In the genomic region with DNA sequence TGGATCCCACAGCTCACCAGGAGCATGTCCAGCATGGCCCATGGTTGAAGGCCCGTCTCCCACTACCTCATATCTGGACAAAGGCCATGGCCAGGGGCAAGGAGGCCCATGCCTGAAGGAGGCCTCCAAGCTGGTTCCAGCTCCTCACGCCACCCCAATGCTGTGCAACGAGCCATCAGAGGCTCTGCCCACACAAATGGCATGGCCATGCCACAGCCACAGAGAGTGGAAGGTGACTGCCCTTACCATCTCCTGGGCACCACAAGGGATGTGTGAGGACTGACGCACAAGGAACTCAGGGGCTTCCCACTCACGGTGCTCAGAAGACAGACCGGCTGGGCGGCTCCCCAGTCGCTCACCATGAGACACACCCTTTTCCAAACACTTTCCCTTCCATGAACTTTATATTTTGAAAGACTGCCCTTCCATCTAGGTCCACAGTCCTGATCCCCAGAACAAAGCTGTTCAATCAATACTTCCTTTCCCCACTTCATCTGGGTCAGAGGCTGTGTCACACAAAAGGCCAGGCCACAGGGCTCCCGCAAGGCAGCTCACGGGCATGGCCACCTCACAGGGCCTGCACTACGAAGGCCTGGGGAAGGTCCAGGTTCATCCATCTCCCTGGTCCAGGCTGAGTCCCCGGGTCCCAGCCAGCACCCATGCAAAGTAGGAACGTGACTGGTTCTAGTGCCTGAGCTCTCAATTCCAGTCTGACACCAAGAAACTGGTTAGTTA, we compare ENCODE assay signal across 14 cellular contexts.
A peak's percentile ranks its signal among the peaks of the same experiment; 100 is the strongest.
DNase-seq lines count a peak whose midpoint lies in the region; ATAC-seq and TF ChIP-seq lines count a peak whose summit lies in the region.
"Had no signal": no experiment of that assay in that cellular context is flagged by ENCODE, and none has a peak within 500 bp of the region (broad histone marks: within the 10 kb centered on the region; RNA-seq: fewer than 3 reads in every experiment).

No MANE protein-coding gene starts in this region.

- H3K27ac Mint-ChIP-seq in natural killer cell treated with Interleukin-12 subunit alpha and Interleukin-12 subunit beta and Interleukin-15 and Interleukin-18, amount 100 ng/mL, for 72 hours: no peak overlapping the region
- no peak overlapping the region for H3K27ac Mint-ChIP-seq in natural killer cell
- H3K27ac Mint-ChIP-seq: GM23338, HFFc6 had no signal

- DNase-seq in natural killer cell treated with Interleukin-12 subunit alpha and Interleukin-12 subunit beta and Interleukin-15 and Interleukin-18, amount 100 ng/mL, for 72 hours (ENCODE audit: low spot score): peak; percentile 29
- DNase-seq in natural killer cell: no peak
- DNase-seq in left lobe of liver (ENCODE audit: low spot score): no peak
- peak; percentile 62 for DNase-seq in osteoblast (ENCODE audit: insufficient read length, low spot score, missing footprints)
- no peak for DNase-seq in esophagus muscularis mucosa (ENCODE audit: extremely low spot score)
- DNase-seq: AML-193; CD4-positive, CD25-positive, alpha-beta regulatory T cell; HFFc6 had no signal

- no peaks in the 10 kb centered on the region for H3K9me3 Mint-ChIP-seq in natural killer cell treated with Interleukin-12 subunit alpha and Interleukin-12 subunit beta and Interleukin-15 and Interleukin-18, amount 100 ng/mL, for 72 hours
- no peaks in the 10 kb centered on the region for H3K9me3 Mint-ChIP-seq in natural killer cell
- H3K9me3 Mint-ChIP-seq: CD4-positive, CD25-positive, alpha-beta regulatory T cell; GM23338; HFFc6 had no signal

- H3K4me2 ChIP-seq in osteoblast (ENCODE audit: insufficient read depth, low read length): no peak overlapping the region
- H3K4me2 ChIP-seq: BLaER1, GM23338 had no signal

- H3K27ac ChIP-seq in osteoblast (ENCODE audit: low read depth, low read length): no peak overlapping the region
- H3K27ac ChIP-seq in esophagus muscularis mucosa (replicated peaks in 1 of 4): no peak overlapping the region
- H3K27ac ChIP-seq: 22Rv1, BLaER1 had no signal

- H3K27me3 ChIP-seq in osteoblast (ENCODE audit: insufficient read depth, low read length) (no peaks in the 10 kb centered on the region), esophagus muscularis mucosa (no peaks in the 10 kb centered on the region)
- H3K27me3 ChIP-seq: BLaER1 had no signal

- 95% methylated on average over 11 of the region's 13 CpGs for WGBS in esophagus muscularis mucosa

- H3K4me1 ChIP-seq in osteoblast (ENCODE audit: insufficient read depth, low read length): no peaks in the 10 kb centered on the region
- H3K4me1 ChIP-seq in esophagus muscularis mucosa: no peaks in the 10 kb centered on the region

- H4K20me1 ChIP-seq in osteoblast (ENCODE audit: insufficient read depth, low read length): no peaks in the 10 kb centered on the region

- H3K36me3 Mint-ChIP-seq in natural killer cell treated with Interleukin-12 subunit alpha and Interleukin-12 subunit beta and Interleukin-15 and Interleukin-18, amount 100 ng/mL, for 72 hours: no peaks in the 10 kb centered on the region
- no peaks in the 10 kb centered on the region for H3K36me3 Mint-ChIP-seq in natural killer cell

- TF ChIP-seq CTCF in natural killer cell (IDR thresholded peaks at IDR 0.05) (no peak), osteoblast (IDR thresholded peaks at IDR 0.05; ENCODE audit: extremely low read depth, low read depth, low read length) (no peak), esophagus muscularis mucosa (IDR thresholded peaks at IDR 0.05) (no peak)

- intact Hi-C loops in natural killer cell (cut with micrococcal nuclease) (no loop called here), esophagus muscularis mucosa (cut with DNase I) (no loop called here)

- no peak for TF ChIP-seq POLR2A in esophagus muscularis mucosa (IDR thresholded peaks at IDR 0.05; ENCODE audit: low read depth)

- H3K79me2 ChIP-seq in osteoblast (ENCODE audit: insufficient read depth, low read length): no peaks in the 10 kb centered on the region

- no peaks in the 10 kb centered on the region for H3K4me1 Mint-ChIP-seq in natural killer cell treated with Interleukin-12 subunit alpha and Interleukin-12 subunit beta and Interleukin-15 and Interleukin-18, amount 100 ng/mL, for 72 hours (ENCODE audit: low read depth in 2 of 2)
- no peaks in the 10 kb centered on the region for H3K4me1 Mint-ChIP-seq in natural killer cell
- H3K4me1 Mint-ChIP-seq: CD4-positive, CD25-positive, alpha-beta regulatory T cell had no signal

- H3K4me3 Mint-ChIP-seq in natural killer cell treated with Interleukin-12 subunit alpha and Interleukin-12 subunit beta and Interleukin-15 and Interleukin-18, amount 100 ng/mL, for 72 hours: no peak overlapping the region
- H3K4me3 Mint-ChIP-seq in natural killer cell: no peak overlapping the region
- H3K4me3 Mint-ChIP-seq: CD4-positive, CD25-positive, alpha-beta regulatory T cell; GM23338; HFFc6 had no signal

- H3K9me3 ChIP-seq in osteoblast (ENCODE audit: low read depth, low read length) (no peaks in the 10 kb centered on the region), esophagus muscularis mucosa (no peaks in the 10 kb centered on the region)
- H3K9me3 ChIP-seq: HAP-1 had no signal

- no peak for TF ChIP-seq EP300 in esophagus muscularis mucosa (IDR thresholded peaks at IDR 0.05)

- no peak overlapping the region for H3K4me3 ChIP-seq in osteoblast (ENCODE audit: insufficient read depth, low read length)
- no peak overlapping the region for H3K4me3 ChIP-seq in esophagus muscularis mucosa
- H3K4me3 ChIP-seq: BLaER1, GM23338, HAP-1 had no signal

- H3K27me3 Mint-ChIP-seq in natural killer cell treated with Interleukin-12 subunit alpha and Interleukin-12 subunit beta and Interleukin-15 and Interleukin-18, amount 100 ng/mL, for 72 hours: no peaks in the 10 kb centered on the region
- H3K27me3 Mint-ChIP-seq in natural killer cell (ENCODE audit: low read depth in 2 of 2): no peaks in the 10 kb centered on the region
- H3K27me3 Mint-ChIP-seq: CD4-positive, CD25-positive, alpha-beta regulatory T cell had no signal

- no peak for ATAC-seq in natural killer cell treated with Interleukin-12 subunit alpha and Interleukin-12 subunit beta and Interleukin-15 and Interleukin-18, amount 100 ng/mL, for 72 hours
- ATAC-seq in natural killer cell: no peak
- ATAC-seq in left lobe of liver: peak; percentile 78
- no peak for ATAC-seq in GM18868 (IDR thresholded peaks at IDR 0.05; ENCODE audit: unreplicated experiment)
- ATAC-seq in GM19397 (IDR thresholded peaks at IDR 0.05; ENCODE audit: unreplicated experiment): no peak
- ATAC-seq: GM23338 had no signal

- H2AFZ ChIP-seq in osteoblast (ENCODE audit: low read length): no peak overlapping the region
- H2AFZ ChIP-seq: GM23338 had no signal

- peaks cover 66% of the 10 kb centered on the region for H3K36me3 ChIP-seq in osteoblast (ENCODE audit: insufficient read depth, low read length)
- peaks cover 79 to 100% (median 98%) of the 10 kb centered on the region in 4 donors for H3K36me3 ChIP-seq in esophagus muscularis mucosa

Comparison
In these comparisons a context has a peak if more than half of its experiments do, and no peak if none do; other contexts are left out.
1. DNase-seq: peak in natural killer cell treated with Interleukin-12 subunit alpha and Interleukin-12 subunit beta and Interleukin-15 and Interleukin-18, amount 100 ng/mL, for 72 hours (single experiment) and osteoblast (single experiment); none in natural killer cell (single experiment), left lobe of liver (single experiment) and esophagus muscularis mucosa (single experiment).